ENCODE assay signal across 18 cellular contexts in the genomic region with DNA sequence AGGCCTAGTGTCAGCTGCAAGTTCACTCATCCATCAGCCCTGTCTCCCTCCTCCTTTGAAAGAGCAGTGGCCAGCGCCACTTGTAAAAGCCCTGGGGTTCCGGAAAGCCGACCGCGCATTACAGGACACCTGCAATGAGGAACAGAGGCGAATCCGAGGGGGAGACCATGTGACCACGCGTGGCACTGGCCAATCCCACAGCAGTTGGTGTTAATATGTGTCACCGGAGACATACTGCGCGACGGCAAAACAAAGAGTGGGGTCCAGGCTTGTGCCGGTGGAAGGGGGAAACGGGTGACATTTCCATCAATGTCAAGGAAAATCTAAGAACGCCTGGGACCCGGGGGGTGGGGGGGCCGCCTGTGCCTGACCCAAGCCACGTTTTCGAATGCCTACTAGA.
"Had no signal": no experiment of that assay in that cellular context is flagged by ENCODE, and none has a peak within 500 bp of the region (broad histone marks: within the 10 kb centered on the region; RNA-seq: fewer than 3 reads in every experiment).

No MANE protein-coding gene starts in this region.

- DNase-seq: activated B cell treated with CpG ODN at 0.5 μM for 24 hours; activated CD4-positive, alpha-beta T cell treated with anti-CD3 and anti-CD28 coated beads for 48 hours; activated CD8-positive, alpha-beta T cell treated with anti-CD3 and anti-CD28 coated beads, Interleukin-2, amount 10 ng/mL, durations not matched to agents 7 days and 5 days; activated naive CD8-positive, alpha-beta T cell treated with anti-CD3 and anti-CD28 coated beads, Interleukin-2, amount 10 ng/mL, durations not matched to agents 7 days and 5 days; amygdala; caudate nucleus; erythroblast; gastrocnemius medialis; mammary epithelial cell; nephron progenitor cell; occipital lobe; retina; stimulated activated CD4-positive, alpha-beta T cell treated with anti-CD3 and anti-CD28 coated beads, Interleukin-15, amount 100 ng/mL, for 24 hours; stimulated activated CD4-positive, alpha-beta T cell treated with anti-CD3 and anti-CD28 coated beads, Interleukin-2, amount 100 ng/mL, for 48 hours; stimulated activated naive CD8-positive, alpha-beta T cell treated with anti-CD3 and anti-CD28 coated beads, Interleukin-15, amount 100 ng/mL, for 72 hours had no signal

- H3K4me3 ChIP-seq: gastrocnemius medialis, left lung, SJSA1, suprapubic skin had no signal

- ATAC-seq: activated CD8-positive, alpha-beta T cell treated with anti-CD3 and anti-CD28 coated beads, Interleukin-2, amount 10 ng/mL, durations not matched to agents 7 days and 5 days; gastrocnemius medialis; left lung; stimulated activated naive CD8-positive, alpha-beta T cell treated with anti-CD3 and anti-CD28 coated beads, Interleukin-15, amount 100 ng/mL, for 72 hours had no signal

- H3K27me3 ChIP-seq: gastrocnemius medialis, left lung, SJSA1, suprapubic skin had no signal

- H3K4me1 ChIP-seq: gastrocnemius medialis, left lung, SJSA1, suprapubic skin had no signal

- H3K9me3 ChIP-seq: gastrocnemius medialis, SJSA1 had no signal

- H3K36me3 ChIP-seq: gastrocnemius medialis, left lung, SJSA1, suprapubic skin had no signal

- H3K27ac ChIP-seq: gastrocnemius medialis, left lung, SJSA1, suprapubic skin had no signal
